In the genomic region with DNA sequence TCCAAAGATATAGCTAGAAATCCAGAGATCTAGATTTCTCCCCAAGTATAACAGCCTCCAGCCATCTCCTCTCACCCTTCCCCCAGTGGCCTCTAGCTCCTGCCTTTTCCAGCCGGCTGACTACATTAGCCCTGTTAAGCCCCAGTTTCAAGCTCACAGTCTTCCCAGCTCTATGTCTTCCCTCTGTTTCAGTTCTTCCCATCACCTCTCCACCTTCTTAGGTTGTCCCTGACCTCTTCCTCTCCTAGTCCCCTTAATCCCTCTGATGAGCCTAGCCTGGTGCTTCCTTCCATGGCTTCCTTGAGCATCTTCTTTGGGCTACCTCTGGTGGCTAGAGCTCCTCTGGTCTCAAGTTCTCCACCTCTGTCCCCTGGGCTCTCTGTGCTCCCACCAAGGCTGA, we compare ENCODE assay signal across 2 cellular contexts.
TF ChIP-seq lines count a peak whose summit lies in the region.

No MANE protein-coding gene starts in this region.

TF ChIP-seq in SK-N-SH, 30 proteins besides CTCF, POLR2A, EP300 and RAD21:
- no peak for TF ChIP-seq FOXM1 (IDR thresholded peaks at IDR 0.05; ENCODE audit: low read depth)
- no peak for TF ChIP-seq RFX5 (IDR thresholded peaks at IDR 0.05; ENCODE audit: low read length)
- TF ChIP-seq JUND (IDR thresholded peaks at IDR 0.05) = no peak
- no peak for TF ChIP-seq NFIC (IDR thresholded peaks at IDR 0.05; ENCODE audit: borderline replicate concordance)
- no peak for TF ChIP-seq TEAD4 (IDR thresholded peaks at IDR 0.05; ENCODE audit: borderline replicate concordance, insufficient read depth)
- TF ChIP-seq FOXJ3 (CRISPR knock-in tag; IDR thresholded peaks at IDR 0.05) = no peak
- TF ChIP-seq, protein P1, sequence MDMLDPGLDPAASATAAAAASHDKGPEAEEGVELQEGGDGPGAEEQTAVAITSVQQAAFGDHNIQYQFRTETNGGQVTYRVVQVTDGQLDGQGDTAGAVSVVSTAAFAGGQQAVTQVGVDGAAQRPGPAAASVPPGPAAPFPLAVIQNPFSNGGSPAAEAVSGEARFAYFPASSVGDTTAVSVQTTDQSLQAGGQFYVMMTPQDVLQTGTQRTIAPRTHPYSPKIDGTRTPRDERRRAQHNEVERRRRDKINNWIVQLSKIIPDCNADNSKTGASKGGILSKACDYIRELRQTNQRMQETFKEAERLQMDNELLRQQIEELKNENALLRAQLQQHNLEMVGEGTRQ (IDR thresholded peaks at IDR 0.05; ENCODE audit: borderline replicate concordance, low read depth, low read length) = no peak
- TF ChIP-seq CHD2 (IDR thresholded peaks at IDR 0.05; ENCODE audit: low read length, partially characterized antibody) = no peak
- TF ChIP-seq SIN3A (IDR thresholded peaks at IDR 0.05; ENCODE audit: borderline replicate concordance, low read depth, low read length) = no peak
- no peak for TF ChIP-seq SMC3 (IDR thresholded peaks at IDR 0.05; ENCODE audit: low read depth, low read length)
- no peak for TF ChIP-seq RXRA (IDR thresholded peaks at IDR 0.05; ENCODE audit: borderline replicate concordance, low read depth)
- TF ChIP-seq YY1 (IDR thresholded peaks at IDR 0.05; ENCODE audit: low read depth) = no peak
- TF ChIP-seq, protein P2, sequence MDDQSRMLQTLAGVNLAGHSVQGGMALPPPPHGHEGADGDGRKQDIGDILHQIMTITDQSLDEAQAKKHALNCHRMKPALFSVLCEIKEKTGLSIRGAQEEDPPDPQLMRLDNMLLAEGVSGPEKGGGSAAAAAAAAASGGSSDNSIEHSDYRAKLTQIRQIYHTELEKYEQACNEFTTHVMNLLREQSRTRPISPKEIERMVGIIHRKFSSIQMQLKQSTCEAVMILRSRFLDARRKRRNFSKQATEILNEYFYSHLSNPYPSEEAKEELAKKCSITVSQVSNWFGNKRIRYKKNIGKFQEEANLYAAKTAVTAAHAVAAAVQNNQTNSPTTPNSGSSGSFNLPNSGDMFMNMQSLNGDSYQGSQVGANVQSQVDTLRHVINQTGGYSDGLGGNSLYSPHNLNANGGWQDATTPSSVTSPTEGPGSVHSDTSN (IDR thresholded peaks at IDR 0.05) = no peak

TF ChIP-seq in SK-N-SH treated with all-trans-retinoic acid at 6 μM for 48 hours, 23 proteins besides CTCF, POLR2A, EP300 and RAD21:
- TF ChIP-seq ZNF70 (CRISPR knock-in tag; IDR thresholded peaks at IDR 0.05) (no peak), SNAI2 (CRISPR knock-in tag; IDR thresholded peaks at IDR 0.05) (no peak), BACH2 (CRISPR knock-in tag; IDR thresholded peaks at IDR 0.05; ENCODE audit: borderline replicate concordance) (no peak), RARB (CRISPR knock-in tag; IDR thresholded peaks at IDR 0.05) (no peak), ESRRG (CRISPR knock-in tag; IDR thresholded peaks at IDR 0.05) (no peak), ZFP30 (CRISPR knock-in tag; IDR thresholded peaks at IDR 0.05) (no peak), TOX (CRISPR knock-in tag; IDR thresholded peaks at IDR 0.05; ENCODE audit: borderline replicate concordance) (no peak)
- TF ChIP-seq, protein P3, sequence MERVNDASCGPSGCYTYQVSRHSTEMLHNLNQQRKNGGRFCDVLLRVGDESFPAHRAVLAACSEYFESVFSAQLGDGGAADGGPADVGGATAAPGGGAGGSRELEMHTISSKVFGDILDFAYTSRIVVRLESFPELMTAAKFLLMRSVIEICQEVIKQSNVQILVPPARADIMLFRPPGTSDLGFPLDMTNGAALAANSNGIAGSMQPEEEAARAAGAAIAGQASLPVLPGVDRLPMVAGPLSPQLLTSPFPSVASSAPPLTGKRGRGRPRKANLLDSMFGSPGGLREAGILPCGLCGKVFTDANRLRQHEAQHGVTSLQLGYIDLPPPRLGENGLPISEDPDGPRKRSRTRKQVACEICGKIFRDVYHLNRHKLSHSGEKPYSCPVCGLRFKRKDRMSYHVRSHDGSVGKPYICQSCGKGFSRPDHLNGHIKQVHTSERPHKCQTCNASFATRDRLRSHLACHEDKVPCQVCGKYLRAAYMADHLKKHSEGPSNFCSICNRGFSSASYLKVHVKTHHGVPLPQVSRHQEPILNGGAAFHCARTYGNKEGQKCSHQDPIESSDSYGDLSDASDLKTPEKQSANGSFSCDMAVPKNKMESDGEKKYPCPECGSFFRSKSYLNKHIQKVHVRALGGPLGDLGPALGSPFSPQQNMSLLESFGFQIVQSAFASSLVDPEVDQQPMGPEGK (CRISPR knock-in tag; IDR thresholded peaks at IDR 0.05; ENCODE audit: borderline replicate concordance) = no peak
- TF ChIP-seq, protein P4, sequence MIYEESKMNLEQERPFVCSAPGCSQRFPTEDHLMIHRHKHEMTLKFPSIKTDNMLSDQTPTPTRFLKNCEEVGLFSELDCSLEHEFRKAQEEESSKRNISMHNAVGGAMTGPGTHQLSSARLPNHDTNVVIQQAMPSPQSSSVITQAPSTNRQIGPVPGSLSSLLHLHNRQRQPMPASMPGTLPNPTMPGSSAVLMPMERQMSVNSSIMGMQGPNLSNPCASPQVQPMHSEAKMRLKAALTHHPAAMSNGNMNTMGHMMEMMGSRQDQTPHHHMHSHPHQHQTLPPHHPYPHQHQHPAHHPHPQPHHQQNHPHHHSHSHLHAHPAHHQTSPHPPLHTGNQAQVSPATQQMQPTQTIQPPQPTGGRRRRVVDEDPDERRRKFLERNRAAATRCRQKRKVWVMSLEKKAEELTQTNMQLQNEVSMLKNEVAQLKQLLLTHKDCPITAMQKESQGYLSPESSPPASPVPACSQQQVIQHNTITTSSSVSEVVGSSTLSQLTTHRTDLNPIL (CRISPR knock-in tag; IDR thresholded peaks at IDR 0.05; ENCODE audit: low read depth) = no peak
- TF ChIP-seq, protein P5, sequence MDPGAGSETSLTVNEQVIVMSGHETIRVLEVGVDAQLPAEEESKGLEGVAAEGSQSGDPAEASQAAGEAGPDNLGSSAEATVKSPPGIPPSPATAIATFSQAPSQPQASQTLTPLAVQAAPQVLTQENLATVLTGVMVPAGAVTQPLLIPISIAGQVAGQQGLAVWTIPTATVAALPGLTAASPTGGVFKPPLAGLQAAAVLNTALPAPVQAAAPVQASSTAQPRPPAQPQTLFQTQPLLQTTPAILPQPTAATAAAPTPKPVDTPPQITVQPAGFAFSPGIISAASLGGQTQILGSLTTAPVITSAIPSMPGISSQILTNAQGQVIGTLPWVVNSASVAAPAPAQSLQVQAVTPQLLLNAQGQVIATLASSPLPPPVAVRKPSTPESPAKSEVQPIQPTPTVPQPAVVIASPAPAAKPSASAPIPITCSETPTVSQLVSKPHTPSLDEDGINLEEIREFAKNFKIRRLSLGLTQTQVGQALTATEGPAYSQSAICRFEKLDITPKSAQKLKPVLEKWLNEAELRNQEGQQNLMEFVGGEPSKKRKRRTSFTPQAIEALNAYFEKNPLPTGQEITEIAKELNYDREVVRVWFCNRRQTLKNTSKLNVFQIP (CRISPR knock-in tag; IDR thresholded peaks at IDR 0.05; ENCODE audit: borderline replicate concordance, low read depth) = no peak
- TF ChIP-seq, protein P6, sequence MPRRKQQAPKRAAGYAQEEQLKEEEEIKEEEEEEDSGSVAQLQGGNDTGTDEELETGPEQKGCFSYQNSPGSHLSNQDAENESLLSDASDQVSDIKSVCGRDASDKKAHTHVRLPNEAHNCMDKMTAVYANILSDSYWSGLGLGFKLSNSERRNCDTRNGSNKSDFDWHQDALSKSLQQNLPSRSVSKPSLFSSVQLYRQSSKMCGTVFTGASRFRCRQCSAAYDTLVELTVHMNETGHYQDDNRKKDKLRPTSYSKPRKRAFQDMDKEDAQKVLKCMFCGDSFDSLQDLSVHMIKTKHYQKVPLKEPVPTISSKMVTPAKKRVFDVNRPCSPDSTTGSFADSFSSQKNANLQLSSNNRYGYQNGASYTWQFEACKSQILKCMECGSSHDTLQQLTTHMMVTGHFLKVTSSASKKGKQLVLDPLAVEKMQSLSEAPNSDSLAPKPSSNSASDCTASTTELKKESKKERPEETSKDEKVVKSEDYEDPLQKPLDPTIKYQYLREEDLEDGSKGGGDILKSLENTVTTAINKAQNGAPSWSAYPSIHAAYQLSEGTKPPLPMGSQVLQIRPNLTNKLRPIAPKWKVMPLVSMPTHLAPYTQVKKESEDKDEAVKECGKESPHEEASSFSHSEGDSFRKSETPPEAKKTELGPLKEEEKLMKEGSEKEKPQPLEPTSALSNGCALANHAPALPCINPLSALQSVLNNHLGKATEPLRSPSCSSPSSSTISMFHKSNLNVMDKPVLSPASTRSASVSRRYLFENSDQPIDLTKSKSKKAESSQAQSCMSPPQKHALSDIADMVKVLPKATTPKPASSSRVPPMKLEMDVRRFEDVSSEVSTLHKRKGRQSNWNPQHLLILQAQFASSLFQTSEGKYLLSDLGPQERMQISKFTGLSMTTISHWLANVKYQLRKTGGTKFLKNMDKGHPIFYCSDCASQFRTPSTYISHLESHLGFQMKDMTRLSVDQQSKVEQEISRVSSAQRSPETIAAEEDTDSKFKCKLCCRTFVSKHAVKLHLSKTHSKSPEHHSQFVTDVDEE (CRISPR knock-in tag; IDR thresholded peaks at IDR 0.05) = no peak
